ENCODE assay signal across 8 cellular contexts in genomic region chr19:4066682-4067395, GRCh38. TPM values are rescaled to one million over a fixed set of nuclear protein-coding genes. Genes with fewer than 3 reads are reported as not detected.
DNase-seq lines count a peak whose midpoint lies in the region; ATAC-seq and TF ChIP-seq lines count a peak whose summit lies in the region.

ZBTB7A (minus strand) TSS chr19:4066899; CDS start chr19:4055232, 11,667 bp downstream.

- 0 out of 2 replicates have a peak within 1 kb of the TSS, but pooled peaks have one; percentile 52 for H2AFZ ChIP-seq in GM23338

- no peak for TF ChIP-seq RAD21 in liver (IDR thresholded peaks at IDR 0.05)

- WGBS in liver = under 1% methylated on average over 85 of the region's 85 CpGs

- H3K27ac Mint-ChIP-seq in GM23338 = no peak within 1 kb of the TSS
- H3K27ac Mint-ChIP-seq in activated CD4-positive, alpha-beta memory T cell treated with anti-CD3 and anti-CD28 coated beads for 36 hours = peak within 1 kb of the TSS; percentile 81

- intact Hi-C loops in activated CD4-positive, alpha-beta memory T cell treated with anti-CD3 and anti-CD28 coated beads for 36 hours (cut with micrococcal nuclease) = loop anchor here (1.0 to 10.0 kb wide), 5 partner anchors 60 to 492 kb away; partner anchors contain the start of genes APBA3, CHAF1A, HMG20B and MRPL54
- intact Hi-C loops in dorsolateral prefrontal cortex (cut with DNase I) = loop anchor here (5.0 kb wide), 1 partner anchor 55 kb away; the partner anchor contains the start of gene MAP2K2 (in 2 of the 2)

- H3K27me3 ChIP-seq in GM23338 (ENCODE audit: insufficient read depth) = peaks cover 30% of the 10 kb centered on the region
- no peaks in the 10 kb centered on the region for H3K27me3 ChIP-seq in dorsolateral prefrontal cortex
- H3K27me3 ChIP-seq in liver (ENCODE audit: control insufficient read depth in 4 of 4, insufficient read depth in 4 of 4, low read length in 3 of 4) = no peaks in the 10 kb centered on the region

- POLR2A ChIA-PET in activated CD4-positive, alpha-beta memory T cell treated with anti-CD3 and anti-CD28 coated beads for 36 hours (lab: Charles Lee) = interaction anchor here (1.3 kb wide), 1 partner anchor 81 kb away, joined by 4 read pairs; the partner anchor contains the start of gene EEF2

- H3K4me3 ChIP-seq in GM23338 = peak within 1 kb of the TSS; percentile 75
- H3K4me3 ChIP-seq in dorsolateral prefrontal cortex = peak within 1 kb of the TSS; percentile 59 to 97 (median 85)
- H3K4me3 ChIP-seq in liver (ENCODE audit: low read depth in 1 of 3, low read length in 3 of 3) = peak within 1 kb of the TSS; percentile 72 to 99 (median 75)

- H3K4me1 ChIP-seq in GM23338 (ENCODE audit: insufficient read depth) (peaks cover 12% of the 10 kb centered on the region), liver (ENCODE audit: control insufficient read depth in 4 of 4, insufficient read depth in 4 of 4, low read length in 3 of 4) (peaks cover 18 to 31% (median 24%) of the 10 kb centered on the region in 4 donors)

- no peaks in the 10 kb centered on the region; the same call in 2 of the 3 replicates for H3K9me3 Mint-ChIP-seq in GM23338
- H3K9me3 Mint-ChIP-seq in activated CD4-positive, alpha-beta memory T cell treated with anti-CD3 and anti-CD28 coated beads for 36 hours = no peaks in the 10 kb centered on the region

- peaks cover 32% of the 10 kb centered on the region for H3K79me2 ChIP-seq in GM23338 (replicated peaks; ENCODE audit: insufficient read depth)

- peak within 1 kb of the TSS; percentile 67; the same call in 2 of the 3 replicates for H3K4me3 Mint-ChIP-seq in GM23338
- peak within 1 kb of the TSS; percentile 73 for H3K4me3 Mint-ChIP-seq in activated CD4-positive, alpha-beta memory T cell treated with anti-CD3 and anti-CD28 coated beads for 36 hours

- CTCF ChIA-PET in activated CD4-positive, alpha-beta memory T cell treated with anti-CD3 and anti-CD28 coated beads for 36 hours (lab: Charles Lee) = interaction anchor here (1.4 kb wide), 1 partner anchor 81 kb away, joined by 3 read pairs; the partner anchor contains the start of gene EEF2

- peaks cover 10% of the 10 kb centered on the region for H3K4me1 Mint-ChIP-seq in GM23338
- H3K4me1 Mint-ChIP-seq in activated CD4-positive, alpha-beta memory T cell treated with anti-CD3 and anti-CD28 coated beads for 36 hours (ENCODE audit: low read depth) = peaks cover 37% of the 10 kb centered on the region

- peaks cover 3% of the 10 kb centered on the region; the same call in 1 of the 3 replicates for H3K36me3 Mint-ChIP-seq in GM23338 (ENCODE audit: low read depth)
- peaks cover 5% of the 10 kb centered on the region for H3K36me3 Mint-ChIP-seq in activated CD4-positive, alpha-beta memory T cell treated with anti-CD3 and anti-CD28 coated beads for 36 hours

- no peaks in the 10 kb centered on the region for H3K36me3 ChIP-seq in GM23338 (ENCODE audit: insufficient read depth)
- peaks cover 0 to 4% (median 0%) of the 10 kb centered on the region in 4 donors for H3K36me3 ChIP-seq in liver (ENCODE audit: control insufficient read depth in 4 of 4, insufficient read depth in 3 of 4, low read depth in 1 of 4, low read length in 3 of 4)

- H4K20me1 ChIP-seq in GM23338 (replicated peaks; ENCODE audit: insufficient read depth) = peaks cover 19% of the 10 kb centered on the region

- in situ Hi-C loops in ACHN (cut with HindIII; ENCODE audit: low pct_ligation_motif_present, low pct_unique_long_range_greater_than_20kb, low sequenced_read_pairs) = no loop called here

- H3K9me2 ChIP-seq in GM23338 (ENCODE audit: insufficient read depth) = no peaks in the 10 kb centered on the region

- DNase-seq in ACHN (peak; percentile 75), GM23338 (ENCODE audit: low spot score) (peak; percentile 74), NCI-H748 treated with DMSO at 0.1 percent for 48 hours (lab: John Stamatoyannopoulos, UW) (peak; percentile 52), dorsolateral prefrontal cortex (peak in 9 of 10 donors; percentile 57 to 83 (median 76))
- DNase-seq in activated CD4-positive, alpha-beta memory T cell treated with anti-CD3 and anti-CD28 coated beads for 36 hours = peak; percentile 83
- DNase-seq in stimulated activated CD4-positive, alpha-beta T cell treated with anti-CD3 and anti-CD28 coated beads, Interleukin-4, amount 100 ng/mL, for 24 hours = peak; percentile 76

- H3K27ac ChIP-seq in GM23338 (ENCODE audit: low read depth) = no peak within 1 kb of the TSS
- H3K27ac ChIP-seq in dorsolateral prefrontal cortex = peak within 1 kb of the TSS; percentile 68 to 100 (median 97)
- H3K27ac ChIP-seq in liver (ENCODE audit: low read depth in 1 of 2, low read length in 2 of 2) = peak within 1 kb of the TSS; percentile 90 to 93

- H3K9ac ChIP-seq in liver (ENCODE audit: low read depth in 1 of 2, low read length in 2 of 2) = peak within 1 kb of the TSS in 1 of 2 donors; percentile 31

- H3K9me3 ChIP-seq in liver (ENCODE audit: control insufficient read depth in 4 of 4, low read length in 3 of 4) = no peaks in the 10 kb centered on the region

- peak within 1 kb of the TSS; percentile 88 for H3K4me2 ChIP-seq in GM23338

- ATAC-seq in GM23338 (peak; percentile 11), GM21423 (IDR thresholded peaks at IDR 0.05; ENCODE audit: unreplicated experiment) (no peak)

- peaks cover 14% of the 10 kb centered on the region for H3F3A ChIP-seq in GM23338 (replicated peaks; ENCODE audit: low read depth)

- peaks cover 28% of the 10 kb centered on the region for H3K27me3 Mint-ChIP-seq in GM23338 (ENCODE audit: insufficient read depth, low read depth, poor library complexity)
- no peaks in the 10 kb centered on the region for H3K27me3 Mint-ChIP-seq in activated CD4-positive, alpha-beta memory T cell treated with anti-CD3 and anti-CD28 coated beads for 36 hours

- TF ChIP-seq CTCF in GM23338 (conservative IDR thresholded peaks at IDR 0.05; ENCODE audit: low read depth in 2 of 2) (no peak), dorsolateral prefrontal cortex (IDR thresholded peaks at IDR 0.05 in 54 of 56, conservative IDR thresholded peaks at IDR 0.05 in 2 of 56; ENCODE audit: low read depth in 1 of 56, partially characterized antibody in 56 of 56) (peak in 1 of 56 donors; percentile 5), liver (IDR thresholded peaks at IDR 0.05; ENCODE audit: low read depth, low read length, missing input control) (no peak)

TF ChIP-seq in GM23338, 12 proteins besides CTCF, POLR2A, EP300 and RAD21:
- TF ChIP-seq CREB1 (CRISPR knock-in tag; IDR thresholded peaks at IDR 0.05; ENCODE audit: low read depth) (peak; percentile 43; the same call in 1 of the 2 replicates), ETS1 (IDR thresholded peaks at IDR 0.05) (no peak), ZNF331 (CRISPR knock-in tag; IDR thresholded peaks at IDR 0.05; ENCODE audit: low read depth) (no peak), POLR2AphosphoS5 (IDR thresholded peaks at IDR 0.05; ENCODE audit: low read depth) (no peak)
TF ChIP-seq in GM23338: peak in this region for 1.

TF ChIP-seq in liver, 16 proteins besides CTCF, POLR2A, EP300 and RAD21:
- TF ChIP-seq YY1 (IDR thresholded peaks at IDR 0.05) = no peak
- no peak for TF ChIP-seq RXRA (IDR thresholded peaks at IDR 0.05)
- no peak for TF ChIP-seq ATF3 (IDR thresholded peaks at IDR 0.05)

RNA-seq across cellular contexts. Expression of gene ZBTB7A, which starts in this region (rescaled TPM):
- 28.5 and 35.0 TPM in 2 replicates for total RNA-seq in GM23338 (2014; rRNA removed; shearing (Covaris generic))
- 9.5 and 11.1 TPM in 2 replicates for polyA plus RNA-seq in GM23338 (2016; fragmentation: Nextera tagmentation; extraction: Ambion mirVana)
- total RNA-seq in activated CD4-positive, alpha-beta memory T cell treated with anti-CD3 and anti-CD28 coated beads for 36 hours = 10 to 100 TPM; 31.0 to 32.5 TPM
- 100 to 1,000 TPM in 60 of 120 experiments, 10 to 100 TPM in 60; 61.2 to 152 (median 99.8) TPM for total RNA-seq in dorsolateral prefrontal cortex
- total RNA-seq in liver = 10 to 100 TPM; 23.6 to 28.9 TPM
- polyA plus RNA-seq in liver = 10 to 100 TPM in 1 of 2 donors, 1 to 10 TPM in 1; 2.9 to 11.7 TPM
